7 cellular contexts compared by ENCODE assay signal in genomic region chr15:69394556-69395282, GRCh38. TPM values are rescaled to one million over a fixed set of nuclear protein-coding genes. Genes with fewer than 3 reads are reported as not detected.
DNase-seq lines count a peak whose midpoint lies in the region; ATAC-seq and TF ChIP-seq lines count a peak whose summit lies in the region.

No MANE protein-coding gene starts in this region.

- H3K4me3 Mint-ChIP-seq in stimulated activated naive CD8-positive, alpha-beta T cell treated with anti-CD3 and anti-CD28 coated beads, Interleukin-15, amount 100 ng/mL, for 72 hours: no peak overlapping the region

- peaks cover 0 to 21% (median 0%) of the 10 kb centered on the region in 3 experiments for H3K27me3 ChIP-seq in neuronal stem cell (ENCODE audit: control insufficient read depth in 3 of 3, insufficient read depth in 3 of 3, low read depth in 1 of 3, low read length in 3 of 3)

- no peaks in the 10 kb centered on the region for H3K9me3 Mint-ChIP-seq in stimulated activated naive CD8-positive, alpha-beta T cell treated with anti-CD3 and anti-CD28 coated beads, Interleukin-15, amount 100 ng/mL, for 72 hours

- TF ChIP-seq CTCF in GM12865 (IDR thresholded peaks at IDR 0.05; ENCODE audit: insufficient read depth, low read depth, low read length, missing control alignments): peak; percentile 91

- no peaks in the 10 kb centered on the region for H3K36me3 ChIP-seq in neuronal stem cell (replicated peaks in 1 of 2; ENCODE audit: control insufficient read depth in 2 of 2, insufficient read depth in 2 of 2, low read length in 2 of 2)

- H3K27me3 Mint-ChIP-seq in stimulated activated naive CD8-positive, alpha-beta T cell treated with anti-CD3 and anti-CD28 coated beads, Interleukin-15, amount 100 ng/mL, for 72 hours: peaks cover 14% of the 10 kb centered on the region

- peak; percentile 76 for ATAC-seq in HG03571 (IDR thresholded peaks at IDR 0.05; ENCODE audit: unreplicated experiment)
- ATAC-seq in stimulated activated naive CD8-positive, alpha-beta T cell treated with anti-CD3 and anti-CD28 coated beads, Interleukin-15, amount 100 ng/mL, for 72 hours: peak; percentile 96

- H3K4me1 ChIP-seq in neuronal stem cell (ENCODE audit: control insufficient read depth in 2 of 2, insufficient read depth in 1 of 2, low read depth in 1 of 2, low read length in 2 of 2): peaks cover 4 to 15% of the 10 kb centered on the region in 2 donors

- peak overlapping the region; percentile 91 for H2AFZ ChIP-seq in neuronal stem cell (ENCODE audit: low read length)

- no peak overlapping the region for H4K8ac ChIP-seq in neuronal stem cell (ENCODE audit: low read depth, low read length)

- no peak overlapping the region for H3K4me3 ChIP-seq in GM12865 (ENCODE audit: low read depth, low read length)
- no peak overlapping the region for H3K4me3 ChIP-seq in neuronal stem cell (ENCODE audit: low read length in 2 of 2)

- WGBS in neuronal stem cell (ENCODE audit: extremely low coverage in 2 of 2, insufficient read length in 2 of 2, insufficient replicate concordance in 1 of 2), 2 donors: no CpG with 5 or more reads among the region's 36 CpGs

- peak overlapping the region in 1 of 2 donors; percentile 19 for H3K27ac Mint-ChIP-seq in stimulated activated naive CD8-positive, alpha-beta T cell treated with anti-CD3 and anti-CD28 coated beads, Interleukin-15, amount 100 ng/mL, for 72 hours

- no peak overlapping the region for H3K14ac ChIP-seq in neuronal stem cell (ENCODE audit: low read length)

- no peaks in the 10 kb centered on the region for H3K9me3 ChIP-seq in neuronal stem cell (replicated peaks in 1 of 2; ENCODE audit: control insufficient read depth in 2 of 2, insufficient read depth in 1 of 2, low read depth in 1 of 2, low read length in 2 of 2)

- peaks cover 22% of the 10 kb centered on the region for H3K4me1 Mint-ChIP-seq in stimulated activated naive CD8-positive, alpha-beta T cell treated with anti-CD3 and anti-CD28 coated beads, Interleukin-15, amount 100 ng/mL, for 72 hours

- H3K18ac ChIP-seq in neuronal stem cell (ENCODE audit: low read length): peak overlapping the region; percentile 46

- H3K4me2 ChIP-seq in neuronal stem cell (ENCODE audit: insufficient read depth, low read length, poor library complexity, severe bottlenecking): no peak overlapping the region

- no peak overlapping the region for H3K4ac ChIP-seq in neuronal stem cell (ENCODE audit: low read length)

- no peak overlapping the region for H2BK5ac ChIP-seq in neuronal stem cell (ENCODE audit: low read length)

- H2BK12ac ChIP-seq in neuronal stem cell (ENCODE audit: low read length): no peak overlapping the region

- peak; percentile 76 for DNase-seq in GM12865 (ENCODE audit: low read depth)
- peak; percentile 90 for DNase-seq in RPMI8226
- DNase-seq in activated T-helper 1 cell treated with anti-CD3 and anti-CD28 coated beads, Interleukin-2, amount 50 U/mL, for 16 hours (ENCODE audit: low read depth in 1 of 2, low spot score in 1 of 2): peak; percentile 72 to 82
- DNase-seq in fibroblast of the conjunctiva (ENCODE audit: low read depth): peak; percentile 43
- DNase-seq in neuronal stem cell (ENCODE audit: low spot score): peak; percentile 77
- peak; percentile 83 to 84 for DNase-seq in stimulated activated naive CD8-positive, alpha-beta T cell treated with anti-CD3 and anti-CD28 coated beads, Interleukin-15, amount 100 ng/mL, for 72 hours

- H2AK5ac ChIP-seq in neuronal stem cell (ENCODE audit: low read depth, low read length): no peak overlapping the region

- no peak overlapping the region for H4K91ac ChIP-seq in neuronal stem cell (ENCODE audit: low read depth, low read length, poor library complexity)

- no peak overlapping the region for H2BK120ac ChIP-seq in neuronal stem cell (ENCODE audit: low read depth, low read length)

- no peak overlapping the region for H3K27ac ChIP-seq in neuronal stem cell (replicated peaks; ENCODE audit: low read length)

- no peak overlapping the region for H3K9ac ChIP-seq in neuronal stem cell (ENCODE audit: low read depth, low read length, poor library complexity)

- no peaks in the 10 kb centered on the region for H3K79me1 ChIP-seq in neuronal stem cell (ENCODE audit: low read depth, low read length)

- no peak overlapping the region for H2BK15ac ChIP-seq in neuronal stem cell (ENCODE audit: low read length)

- H3K23ac ChIP-seq in neuronal stem cell (ENCODE audit: low read depth, low read length, poor library complexity): no peak overlapping the region

RNA-seq across cellular contexts. Expression of gene KIF23, which starts 19.4 kb away (rescaled TPM):
- 46.3 TPM for polyA plus RNA-seq in neuronal stem cell (2013, experiment 1 of 2)
- polyA plus RNA-seq in neuronal stem cell (2013, experiment 2 of 2): 44.5 TPM

RNA-seq across cellular contexts. Expression of gene RPLP1, which starts 57.9 kb away (rescaled TPM):
- 3,764 TPM for polyA plus RNA-seq in neuronal stem cell (2013, experiment 1 of 2)
- 3,897 TPM for polyA plus RNA-seq in neuronal stem cell (2013, experiment 2 of 2)
